16 cellular contexts compared by ENCODE assay signal in genomic region chr5:137199966-137200365, GRCh38.
DNase-seq lines count a peak whose midpoint lies in the region; ATAC-seq, FAIRE-seq and TF ChIP-seq lines count a peak whose summit lies in the region.
"Had no signal": no experiment of that assay in that cellular context is flagged by ENCODE, and none has a peak within 500 bp of the region (broad histone marks: within the 10 kb centered on the region; RNA-seq: fewer than 3 reads in every experiment).

No MANE protein-coding gene starts in this region.

- H3K36me3 ChIP-seq in H1 (ENCODE audit: control insufficient read depth in 2 of 4, insufficient read depth in 4 of 4, low read length in 3 of 4) (no peaks in the 10 kb centered on the region), neuronal stem cell (replicated peaks in 1 of 2; ENCODE audit: control insufficient read depth in 2 of 2, insufficient read depth in 2 of 2, low read length in 2 of 2) (no peaks in the 10 kb centered on the region)
- H3K36me3 ChIP-seq: upper lobe of right lung had no signal

- ATAC-seq in HG02610 (IDR thresholded peaks at IDR 0.05; ENCODE audit: unreplicated experiment): no peak
- ATAC-seq: upper lobe of right lung had no signal

- H3K79me2 ChIP-seq in H1 (ENCODE audit: control insufficient read depth in 1 of 2, insufficient read depth in 2 of 2, low read length in 2 of 2): no peaks in the 10 kb centered on the region

- H3K9ac ChIP-seq in H1 (replicated peaks in 1 of 4; ENCODE audit: extremely low read depth in 1 of 4, low read depth in 3 of 4, low read length in 3 of 4) (no peak overlapping the region), neuronal stem cell (ENCODE audit: low read depth, low read length, poor library complexity) (no peak overlapping the region)

- WGBS in H1 (ENCODE audit: extremely low coverage in 1 of 2, insufficient coverage in 1 of 2, insufficient read length in 1 of 2, insufficient replicate concordance in 2 of 2, low coverage in 1 of 2, low lambda C conversion rate in 2 of 2, missing lambda C conversion rate in 1 of 2), 2 experiments: 83% methylated on average over 3 of the region's 3 CpGs; no CpG with 5 or more reads in 1 of the 2 experiments
- no CpG with 5 or more reads among the region's 3 CpGs for WGBS in neuronal stem cell (ENCODE audit: extremely low coverage in 2 of 2, insufficient read length in 2 of 2, insufficient replicate concordance in 1 of 2), 2 donors

- H3K56ac ChIP-seq in H1 (replicated peaks; ENCODE audit: insufficient read length, low read depth, low read length): no peak overlapping the region

- H2BK5ac ChIP-seq in H1 (ENCODE audit: low read depth, low read length) (peak overlapping the region; percentile 47; the same call in 1 of the 2 replicates), neuronal stem cell (ENCODE audit: low read length) (no peak overlapping the region)

- H3K4ac ChIP-seq in H1 (replicated peaks; ENCODE audit: insufficient read length, low read depth, low read length) (no peak overlapping the region), neuronal stem cell (ENCODE audit: low read length) (no peak overlapping the region)

- no peak overlapping the region for H2AK5ac ChIP-seq in H1 (ENCODE audit: low read depth, low read length)
- H2AK5ac ChIP-seq in neuronal stem cell (ENCODE audit: low read depth, low read length): no peak overlapping the region

- H4K20me1 ChIP-seq in H1 (replicated peaks in 1 of 2; ENCODE audit: control insufficient read depth in 1 of 2, insufficient read depth in 2 of 2, low read length in 2 of 2): no peaks in the 10 kb centered on the region

- H3K4me3 Mint-ChIP-seq in activated naive CD4-positive, alpha-beta T cell treated with anti-CD3 and anti-CD28 coated beads, Interleukin-2, amount 10 ng/mL, durations not matched to agents 7 days and 5 days: no peak overlapping the region
- H3K4me3 Mint-ChIP-seq in Calu3 (ENCODE audit: low read depth, unreplicated experiment): no peak overlapping the region
- H3K4me3 Mint-ChIP-seq: activated CD4-positive, alpha-beta T cell treated with anti-CD3 and anti-CD28 coated beads, Interleukin-2, amount 10 ng/mL, durations not matched to agents 7 days and 5 days; activated T-helper 17 cell treated with anti-CD3 and anti-CD28 coated beads, Interleukin-2, amount 50 U/mL, for 72 hours; brain; IgD-negative memory B cell had no signal

- peak in 1 of 2 experiments; percentile 43; a peak in 2 of 4 replicates for TF ChIP-seq RAD21 in H1 (IDR thresholded peaks at IDR 0.05 in 1 of 2, conservative IDR thresholded peaks at IDR 0.05 in 1 of 2; ENCODE audit: low read depth in 2 of 2, low read length in 2 of 2)

- no peak overlapping the region for H3K4me2 ChIP-seq in H1 (ENCODE audit: insufficient read depth in 1 of 2, low read depth in 2 of 2, low read length in 2 of 2)
- no peak overlapping the region for H3K4me2 ChIP-seq in neuronal stem cell (ENCODE audit: insufficient read depth, low read length, poor library complexity, severe bottlenecking)

- H3K27ac ChIP-seq in H1 (ENCODE audit: low read depth, low read length) (no peak overlapping the region), neuronal stem cell (replicated peaks; ENCODE audit: low read length) (no peak overlapping the region)
- H3K27ac ChIP-seq: 22Rv1, upper lobe of right lung had no signal

- H3K27me3 ChIP-seq in H1 (replicated peaks in 1 of 4; ENCODE audit: control insufficient read depth in 3 of 4, extremely low read depth in 1 of 4, insufficient read depth in 3 of 4, low read length in 3 of 4): no peaks in the 10 kb centered on the region
- no peaks in the 10 kb centered on the region for H3K27me3 ChIP-seq in neuronal stem cell (ENCODE audit: control insufficient read depth in 3 of 3, insufficient read depth in 3 of 3, low read depth in 1 of 3, low read length in 3 of 3)

- no TSS peak for BruUV-seq in Calu3 (replicated peaks; lab: Mats Ljungman, UMichigan)

- H2AFZ ChIP-seq in H1 (ENCODE audit: low read length) (no peak overlapping the region), neuronal stem cell (ENCODE audit: low read length) (no peak overlapping the region)

- no peak for TF ChIP-seq POLR2A in H1 (IDR thresholded peaks at IDR 0.05; ENCODE audit: control extremely low read depth in 1 of 2, low read depth in 2 of 2, low read length in 2 of 2)

- H3K4me3 ChIP-seq in H1 (ENCODE audit: extremely low read depth in 1 of 4, insufficient read depth in 2 of 4, low read depth in 3 of 4, low read length in 4 of 4) (no peak overlapping the region), neuronal stem cell (ENCODE audit: low read length in 2 of 2) (no peak overlapping the region)
- H3K4me3 ChIP-seq: upper lobe of right lung had no signal

- H3K36me3 Mint-ChIP-seq in activated naive CD4-positive, alpha-beta T cell treated with anti-CD3 and anti-CD28 coated beads, Interleukin-2, amount 10 ng/mL, durations not matched to agents 7 days and 5 days: no peaks in the 10 kb centered on the region
- H3K36me3 Mint-ChIP-seq in Calu3 (ENCODE audit: insufficient read depth, unreplicated experiment): no peaks in the 10 kb centered on the region
- H3K36me3 Mint-ChIP-seq: brain, IgD-negative memory B cell had no signal

- no peak for TF ChIP-seq EP300 in H1 (IDR thresholded peaks at IDR 0.05; ENCODE audit: borderline replicate concordance in 1 of 2, low read depth in 2 of 2, low read length in 2 of 2)

- peak overlapping the region; percentile 68 for H4K91ac ChIP-seq in H1 (replicated peaks; ENCODE audit: insufficient read length, low read length)
- no peak overlapping the region for H4K91ac ChIP-seq in neuronal stem cell (ENCODE audit: low read depth, low read length, poor library complexity)

- peak overlapping the region; percentile 81 for H2BK12ac ChIP-seq in H1 (ENCODE audit: low read depth, low read length)
- no peak overlapping the region for H2BK12ac ChIP-seq in neuronal stem cell (ENCODE audit: low read length)

- H3K4me1 Mint-ChIP-seq in activated naive CD4-positive, alpha-beta T cell treated with anti-CD3 and anti-CD28 coated beads, Interleukin-2, amount 10 ng/mL, durations not matched to agents 7 days and 5 days: no peaks in the 10 kb centered on the region
- H3K4me1 Mint-ChIP-seq in Calu3 (ENCODE audit: low read depth, unreplicated experiment): no peaks in the 10 kb centered on the region
- H3K4me1 Mint-ChIP-seq: activated CD4-positive, alpha-beta T cell treated with anti-CD3 and anti-CD28 coated beads, Interleukin-2, amount 10 ng/mL, durations not matched to agents 7 days and 5 days; activated T-helper 17 cell treated with anti-CD3 and anti-CD28 coated beads, Interleukin-2, amount 50 U/mL, for 72 hours; IgD-negative memory B cell had no signal

- H3K27ac Mint-ChIP-seq in activated naive CD4-positive, alpha-beta T cell treated with anti-CD3 and anti-CD28 coated beads, Interleukin-2, amount 10 ng/mL, durations not matched to agents 7 days and 5 days: no peak overlapping the region
- no peak overlapping the region for H3K27ac Mint-ChIP-seq in Calu3 (ENCODE audit: unreplicated experiment)
- H3K27ac Mint-ChIP-seq: activated CD4-positive, alpha-beta T cell treated with anti-CD3 and anti-CD28 coated beads, Interleukin-2, amount 10 ng/mL, durations not matched to agents 7 days and 5 days; activated T-helper 17 cell treated with anti-CD3 and anti-CD28 coated beads, Interleukin-2, amount 50 U/mL, for 72 hours; brain; IgD-negative memory B cell had no signal

- no peak for TF ChIP-seq CTCF in H1 (IDR thresholded peaks at IDR 0.05; ENCODE audit: control extremely low read depth in 1 of 3, insufficient read depth in 1 of 3, low read depth in 1 of 3, low read length in 3 of 3)
- TF ChIP-seq CTCF in Calu3 (IDR thresholded peaks at IDR 0.05; ENCODE audit: unreplicated experiment): no peak

- H2BK120ac ChIP-seq in H1 (replicated peaks; ENCODE audit: low read depth, low read length): no peak overlapping the region
- no peak overlapping the region for H2BK120ac ChIP-seq in neuronal stem cell (ENCODE audit: low read depth, low read length)

- H3K27me3 Mint-ChIP-seq in activated naive CD4-positive, alpha-beta T cell treated with anti-CD3 and anti-CD28 coated beads, Interleukin-2, amount 10 ng/mL, durations not matched to agents 7 days and 5 days: no peaks in the 10 kb centered on the region
- H3K27me3 Mint-ChIP-seq in Calu3 (ENCODE audit: unreplicated experiment): peaks cover 32% of the 10 kb centered on the region
- H3K27me3 Mint-ChIP-seq: activated CD4-positive, alpha-beta T cell treated with anti-CD3 and anti-CD28 coated beads, Interleukin-2, amount 10 ng/mL, durations not matched to agents 7 days and 5 days had no signal

- H3K18ac ChIP-seq in H1 (ENCODE audit: extremely low read depth, low read length) (no peak overlapping the region), neuronal stem cell (ENCODE audit: low read length) (peak overlapping the region; percentile 22)

- no peak overlapping the region; the same call in 1 of the 2 replicates for H4K8ac ChIP-seq in H1 (ENCODE audit: extremely low read depth, insufficient read depth, low read length)
- H4K8ac ChIP-seq in neuronal stem cell (ENCODE audit: low read depth, low read length): no peak overlapping the region

- no peak overlapping the region for H3K23ac ChIP-seq in H1 (ENCODE audit: insufficient read length)
- no peak overlapping the region for H3K23ac ChIP-seq in neuronal stem cell (ENCODE audit: low read depth, low read length, poor library complexity)

- DNase-seq in DMS 273 (lab: John Stamatoyannopoulos, UW; ENCODE audit: unreplicated experiment) (peak; percentile 61), DMS 273 treated with DMSO at 0.1 percent for 48 hours (lab: John Stamatoyannopoulos, UW) (no peak), M059J (ENCODE audit: low read depth) (peak; percentile 81), H1 (ENCODE audit: low read depth in 1 of 2, low spot score in 2 of 2) (peak in 1 of 2 experiments; percentile 15), neuronal stem cell (ENCODE audit: low spot score) (no peak), Calu3 (no peak)
- no peak for DNase-seq in activated naive CD4-positive, alpha-beta T cell treated with anti-CD3 and anti-CD28 coated beads, Interleukin-2, amount 10 ng/mL, durations not matched to agents 7 days and 5 days
- DNase-seq: activated CD4-positive, alpha-beta T cell treated with anti-CD3 and anti-CD28 coated beads, Interleukin-2, amount 10 ng/mL, durations not matched to agents 7 days and 5 days; DMS79; NCI-H2029 treated with DMSO at 0.1 percent for 48 hours; upper lobe of right lung had no signal

- no peak overlapping the region for H3K14ac ChIP-seq in H1 (ENCODE audit: insufficient read length)
- no peak overlapping the region for H3K14ac ChIP-seq in neuronal stem cell (ENCODE audit: low read length)

- H2BK15ac ChIP-seq in H1 (ENCODE audit: low read length): no peak overlapping the region
- H2BK15ac ChIP-seq in neuronal stem cell (ENCODE audit: low read length): no peak overlapping the region

- H3K9me3 Mint-ChIP-seq in activated naive CD4-positive, alpha-beta T cell treated with anti-CD3 and anti-CD28 coated beads, Interleukin-2, amount 10 ng/mL, durations not matched to agents 7 days and 5 days: no peaks in the 10 kb centered on the region
- peaks cover 3% of the 10 kb centered on the region for H3K9me3 Mint-ChIP-seq in Calu3 (ENCODE audit: low read depth, unreplicated experiment)
- H3K9me3 Mint-ChIP-seq: activated CD4-positive, alpha-beta T cell treated with anti-CD3 and anti-CD28 coated beads, Interleukin-2, amount 10 ng/mL, durations not matched to agents 7 days and 5 days; activated T-helper 17 cell treated with anti-CD3 and anti-CD28 coated beads, Interleukin-2, amount 50 U/mL, for 72 hours; brain; IgD-negative memory B cell had no signal

- peak overlapping the region; percentile 66; the same call in 1 of the 2 replicates for H2BK20ac ChIP-seq in H1 (ENCODE audit: low read length)

- no peaks in the 10 kb centered on the region for H3K23me2 ChIP-seq in H1 (ENCODE audit: low read depth, low read length)

- intact Hi-C loops in Calu3 (cut with micrococcal nuclease; ENCODE audit: unreplicated experiment): no loop called here

- H4K5ac ChIP-seq in H1 (ENCODE audit: insufficient read length, low read depth, low read length): no peak overlapping the region

- POLR2A ChIA-PET in H1 (lab: Charles Lee; ENCODE audit: partially characterized antibody): no interaction called here

- H3K9me3 ChIP-seq in H1 (ENCODE audit: insufficient read depth in 2 of 2, low read depth in 1 of 2, low read length in 1 of 2) (no peaks in the 10 kb centered on the region), neuronal stem cell (replicated peaks in 1 of 2; ENCODE audit: control insufficient read depth in 2 of 2, insufficient read depth in 1 of 2, low read depth in 1 of 2, low read length in 2 of 2) (no peaks in the 10 kb centered on the region)
- H3K9me3 ChIP-seq: upper lobe of right lung had no signal

- FAIRE-seq in H1 (lab: Jason Lieb, UNC): no peak

- CTCF ChIA-PET in H1 (lab: Charles Lee; ENCODE audit: partially characterized antibody) (interaction anchor here (0.5 kb wide), 1 partner anchor 745 kb away, joined by 5 read pairs; no protein-coding TSS in a partner anchor), Calu3 (lab: Charles Lee) (no interaction called here)
- CTCF ChIA-PET in activated naive CD4-positive, alpha-beta T cell treated with anti-CD3 and anti-CD28 coated beads, Interleukin-2, amount 10 ng/mL, durations not matched to agents 7 days and 5 days (lab: Charles Lee): no interaction called here

- H3K4me1 ChIP-seq in H1 (replicated peaks in 1 of 4; ENCODE audit: control insufficient read depth in 3 of 4, insufficient read depth in 4 of 4, low read length in 3 of 4) (peaks cover 2 to 11% (median 7%) of the 10 kb centered on the region in 4 experiments; a peak in 6 of 7 replicates), neuronal stem cell (ENCODE audit: control insufficient read depth in 2 of 2, insufficient read depth in 1 of 2, low read depth in 1 of 2, low read length in 2 of 2) (peaks cover 11 to 25% of the 10 kb centered on the region in 2 donors)
- H3K4me1 ChIP-seq: upper lobe of right lung had no signal

- H3K79me1 ChIP-seq in H1 (ENCODE audit: low read depth, low read length) (no peaks in the 10 kb centered on the region), neuronal stem cell (ENCODE audit: low read depth, low read length) (no peaks in the 10 kb centered on the region)

Comparison
In these comparisons a context has a peak if more than half of its experiments do, and no peak if none do; other contexts are left out.
1. DNase-seq: peak in DMS 273 (single experiment) and M059J (single experiment); none in DMS 273 treated with DMSO at 0.1 percent for 48 hours (single experiment), neuronal stem cell (single experiment), activated naive CD4-positive, alpha-beta T cell treated with anti-CD3 and anti-CD28 coated beads, Interleukin-2, amount 10 ng/mL, durations not matched to agents 7 days and 5 days (single experiment) and Calu3 (single experiment).